ENCODE assay signal across 27 cellular contexts in genomic region chr18:55592106-55592505, GRCh38.
"Had no signal": no experiment of that assay in that cellular context is flagged by ENCODE, and none has a peak within 500 bp of the region (broad histone marks: within the 10 kb centered on the region; RNA-seq: fewer than 3 reads in every experiment).

No MANE protein-coding gene starts in this region.

- ATAC-seq: activated CD8-positive, alpha-beta T cell treated with anti-CD3 and anti-CD28 coated beads for 36 hours; activated naive CD8-positive, alpha-beta T cell treated with anti-CD3 and anti-CD28 coated beads, Interleukin-2, amount 50 U/mL, for 24 hours; esophagus mucosa; foreskin keratinocyte; heart left ventricle; mucosa of descending colon; natural killer cell treated with Interleukin-12 subunit alpha and Interleukin-12 subunit beta and Interleukin-15 and Interleukin-18, amount 100 ng/mL, for 72 hours; stimulated activated effector memory CD8-positive, alpha-beta T cell treated with anti-CD3 and anti-CD28 coated beads, Interleukin-12 subunit alpha, Interleukin-12 subunit beta, amount 100 ng/mL, for 72 hours; T-helper 17 cell; WTC11 had no signal

- DNase-seq: activated CD4-positive, alpha-beta T cell treated with anti-CD3 and anti-CD28 coated beads for 1 hour; activated CD4-positive, alpha-beta T cell treated with anti-CD3 and anti-CD28 coated beads, Interleukin-2, amount 50 U/mL, for 1 hour; activated CD8-positive, alpha-beta T cell treated with anti-CD3 and anti-CD28 coated beads for 36 hours; activated naive CD8-positive, alpha-beta T cell treated with anti-CD3 and anti-CD28 coated beads, Interleukin-2, amount 50 U/mL, for 24 hours; activated T-cell treated with anti-CD3 and anti-CD28 coated beads, Interleukin-2, amount 50 U/mL, for 48 hours; amygdala; caudate nucleus; foreskin keratinocyte; heart left ventricle; mucosa of descending colon; ovary; right lobe of liver; stimulated activated CD4-positive, alpha-beta T cell treated with anti-CD3 and anti-CD28 coated beads, Interleukin-4, amount 100 ng/mL, for 24 hours; T-helper 17 cell; T1000; upper lobe of left lung had no signal

- H3K27ac Mint-ChIP-seq: activated CD8-positive, alpha-beta T cell treated with anti-CD3 and anti-CD28 coated beads for 36 hours; activated naive CD4-positive, alpha-beta T cell treated with anti-CD3 and anti-CD28 coated beads, Interleukin-2, amount 50 U/mL, for 24 hours; activated naive CD8-positive, alpha-beta T cell treated with anti-CD3 and anti-CD28 coated beads, Interleukin-2, amount 50 U/mL, for 24 hours; activated T-helper 2 cell treated with anti-CD3 and anti-CD28 coated beads, Interferon-gamma antibody, Interleukin-2, Interleukin-4, amounts not matched to agents 10 μg/mL and 5 μg/mL and 100 μg/mL, durations not matched to agents 14 hours and 24 hours and 36 hours; memory B cell; natural killer cell treated with Interleukin-12 subunit alpha and Interleukin-12 subunit beta and Interleukin-15 and Interleukin-18, amount 100 ng/mL, for 72 hours; progenitor cell of endocrine pancreas; stimulated activated effector memory CD8-positive, alpha-beta T cell treated with anti-CD3 and anti-CD28 coated beads, Interleukin-12 subunit alpha, Interleukin-12 subunit beta, amount 100 ng/mL, for 72 hours; stimulated activated naive CD8-positive, alpha-beta T cell treated with anti-CD3 and anti-CD28 coated beads, Interleukin-15, Interleukin-2, amounts not matched to agents 100 ng/mL and 50 ng/mL, for 24 hours; T-helper 17 cell; WTC11 had no signal

- H3K27me3 ChIP-seq: foreskin keratinocyte, heart left ventricle, ovary, right lobe of liver, upper lobe of left lung, vagina had no signal

- H3K36me3 ChIP-seq: heart left ventricle, ovary, right lobe of liver, thoracic aorta, upper lobe of left lung, vagina had no signal

- H3K27ac ChIP-seq: foreskin keratinocyte, heart left ventricle, ovary, right lobe of liver, thoracic aorta, upper lobe of left lung, vagina had no signal

- H3K4me3 Mint-ChIP-seq: activated CD8-positive, alpha-beta T cell treated with anti-CD3 and anti-CD28 coated beads for 36 hours; activated naive CD4-positive, alpha-beta T cell treated with anti-CD3 and anti-CD28 coated beads, Interleukin-2, amount 50 U/mL, for 24 hours; activated naive CD8-positive, alpha-beta T cell treated with anti-CD3 and anti-CD28 coated beads, Interleukin-2, amount 50 U/mL, for 24 hours; memory B cell; stimulated activated effector memory CD8-positive, alpha-beta T cell treated with anti-CD3 and anti-CD28 coated beads, Interleukin-12 subunit alpha, Interleukin-12 subunit beta, amount 100 ng/mL, for 72 hours; stimulated activated naive CD8-positive, alpha-beta T cell treated with anti-CD3 and anti-CD28 coated beads, Interleukin-15, Interleukin-2, amounts not matched to agents 100 ng/mL and 50 ng/mL, for 24 hours; T-helper 17 cell; WTC11 had no signal

- H3K4me3 ChIP-seq: heart left ventricle, mucosa of descending colon, ovary, right lobe of liver, thoracic aorta, upper lobe of left lung, vagina had no signal

- H3K4me1 ChIP-seq: foreskin keratinocyte, right lobe of liver had no signal

- H3K9me3 ChIP-seq: heart left ventricle, mucosa of descending colon, ovary, right lobe of liver, thoracic aorta, upper lobe of left lung, vagina had no signal

- H3K36me3 Mint-ChIP-seq: activated naive CD4-positive, alpha-beta T cell treated with anti-CD3 and anti-CD28 coated beads, Interleukin-2, amount 50 U/mL, for 24 hours; stimulated activated effector memory CD8-positive, alpha-beta T cell treated with anti-CD3 and anti-CD28 coated beads, Interleukin-12 subunit alpha, Interleukin-12 subunit beta, amount 100 ng/mL, for 72 hours; WTC11 had no signal

- H3K9me3 Mint-ChIP-seq: activated CD8-positive, alpha-beta T cell treated with anti-CD3 and anti-CD28 coated beads for 36 hours; activated naive CD4-positive, alpha-beta T cell treated with anti-CD3 and anti-CD28 coated beads, Interleukin-2, amount 50 U/mL, for 24 hours; activated T-helper 2 cell treated with anti-CD3 and anti-CD28 coated beads, Interferon-gamma antibody, Interleukin-2, Interleukin-4, amounts not matched to agents 10 μg/mL and 5 μg/mL and 100 μg/mL, durations not matched to agents 14 hours and 24 hours and 36 hours; memory B cell; natural killer cell treated with Interleukin-12 subunit alpha and Interleukin-12 subunit beta and Interleukin-15 and Interleukin-18, amount 100 ng/mL, for 72 hours; WTC11 had no signal
